Comparison of ENCODE assay signal across 8 cellular contexts in genomic region chr19:45450042-45450380, GRCh38. TPM values are rescaled to one million over a fixed set of nuclear protein-coding genes. Genes with fewer than 3 reads are reported as not detected.
A peak's percentile ranks its signal among the peaks of the same experiment; 100 is the strongest.
DNase-seq lines count a peak whose midpoint lies in the region; ATAC-seq and TF ChIP-seq lines count a peak whose summit lies in the region.

No MANE protein-coding gene starts in this region.

- peak overlapping the region; percentile 56 for H3K4me3 ChIP-seq in WI38 (ENCODE audit: low read depth, low read length)
- peak overlapping the region; percentile 57 to 72 for H3K4me3 ChIP-seq in right atrium auricular region

- no peaks in the 10 kb centered on the region for H3K9me3 ChIP-seq in right atrium auricular region

- no peaks in the 10 kb centered on the region for H3K27me3 Mint-ChIP-seq in activated T-cell treated with anti-CD3 and anti-CD28 coated beads, Interleukin-2, amount 50 U/mL, for 72 hours (ENCODE audit: low read depth)
- no peaks in the 10 kb centered on the region for H3K27me3 Mint-ChIP-seq in stimulated activated memory B cell treated with anti-CD40 and anti-IgM and Interleukin-4, amounts not matched to agents 10 μg/mL and 1 μg/mL and 100 μg/mL, for 72 hours

- H3K36me3 Mint-ChIP-seq in activated T-cell treated with anti-CD3 and anti-CD28 coated beads, Interleukin-2, amount 50 U/mL, for 72 hours (ENCODE audit: insufficient read depth in 2 of 2), result no peaks in the 10 kb centered on the region
- H3K36me3 Mint-ChIP-seq in stimulated activated memory B cell treated with anti-CD40 and anti-IgM and Interleukin-4, amounts not matched to agents 10 μg/mL and 1 μg/mL and 100 μg/mL, for 72 hours, result no peaks in the 10 kb centered on the region

- ATAC-seq in activated T-cell treated with anti-CD3 and anti-CD28 coated beads, Interleukin-2, amount 50 U/mL, for 72 hours (replicated peaks in 1 of 2), result peak; percentile 6 to 34
- peak; percentile 21 for ATAC-seq in stimulated activated memory B cell treated with anti-CD40 and anti-IgM and Interleukin-4, amounts not matched to agents 10 μg/mL and 1 μg/mL and 100 μg/mL, for 72 hours
- no peak for ATAC-seq in GM18873 (IDR thresholded peaks at IDR 0.05; ENCODE audit: low FRiP score, unreplicated experiment)
- ATAC-seq in GM18907 (IDR thresholded peaks at IDR 0.05; ENCODE audit: unreplicated experiment), result no peak

- H3K9me3 Mint-ChIP-seq in activated T-cell treated with anti-CD3 and anti-CD28 coated beads, Interleukin-2, amount 50 U/mL, for 72 hours, result no peaks in the 10 kb centered on the region
- no peaks in the 10 kb centered on the region for H3K9me3 Mint-ChIP-seq in stimulated activated memory B cell treated with anti-CD40 and anti-IgM and Interleukin-4, amounts not matched to agents 10 μg/mL and 1 μg/mL and 100 μg/mL, for 72 hours

- no peaks in the 10 kb centered on the region for H3K27me3 ChIP-seq in right atrium auricular region

- H3K4me3 Mint-ChIP-seq in activated T-cell treated with anti-CD3 and anti-CD28 coated beads, Interleukin-2, amount 50 U/mL, for 72 hours, result peak overlapping the region; percentile 89 to 95
- peak overlapping the region; percentile 92 for H3K4me3 Mint-ChIP-seq in stimulated activated memory B cell treated with anti-CD40 and anti-IgM and Interleukin-4, amounts not matched to agents 10 μg/mL and 1 μg/mL and 100 μg/mL, for 72 hours

- DNase-seq in activated T-cell treated with anti-CD3 and anti-CD28 coated beads, Interleukin-2, amount 50 U/mL, for 72 hours, result no peak
- no peak for DNase-seq in activated T-cell treated with anti-CD3 and anti-CD28 coated beads, Interleukin-2, amount 50 U/mL, for 1 hour
- no peak for DNase-seq in right atrium auricular region (ENCODE audit: low spot score)
- no peak for DNase-seq in GM19238 (ENCODE audit: insufficient read length, low spot score)

- peak overlapping the region; percentile 83 to 86 for H3K27ac ChIP-seq in right atrium auricular region

- no peaks in the 10 kb centered on the region for H3K36me3 ChIP-seq in right atrium auricular region

- no peak for TF ChIP-seq CTCF in WI38 (IDR thresholded peaks at IDR 0.05; ENCODE audit: low read depth, low read length)
- TF ChIP-seq CTCF in right atrium auricular region (IDR thresholded peaks at IDR 0.05), result no peak

- H3K27ac Mint-ChIP-seq in activated T-cell treated with anti-CD3 and anti-CD28 coated beads, Interleukin-2, amount 50 U/mL, for 72 hours, result peak overlapping the region; percentile 97
- peak overlapping the region; percentile 95 for H3K27ac Mint-ChIP-seq in stimulated activated memory B cell treated with anti-CD40 and anti-IgM and Interleukin-4, amounts not matched to agents 10 μg/mL and 1 μg/mL and 100 μg/mL, for 72 hours

- peaks cover 49% of the 10 kb centered on the region for H3K4me1 Mint-ChIP-seq in activated T-cell treated with anti-CD3 and anti-CD28 coated beads, Interleukin-2, amount 50 U/mL, for 72 hours (ENCODE audit: low read depth)
- peaks cover 51% of the 10 kb centered on the region for H3K4me1 Mint-ChIP-seq in stimulated activated memory B cell treated with anti-CD40 and anti-IgM and Interleukin-4, amounts not matched to agents 10 μg/mL and 1 μg/mL and 100 μg/mL, for 72 hours

- peaks cover 4 to 33% of the 10 kb centered on the region in 2 donors for H3K4me1 ChIP-seq in right atrium auricular region

RNA-seq across cellular contexts. Expression of gene FOSB, which starts 17.8 kb away (rescaled TPM):
- total RNA-seq in activated T-cell treated with anti-CD3 and anti-CD28 coated beads, Interleukin-2, amount 50 U/mL, for 72 hours, result 10 to 100 TPM; 20.3 to 24.6 TPM
- 10 to 100 TPM; 17.8 to 19.7 TPM for total RNA-seq in right atrium auricular region

RNA-seq across cellular contexts. Expression of gene ERCC1, which starts 26.3 kb away (rescaled TPM):
- total RNA-seq in activated T-cell treated with anti-CD3 and anti-CD28 coated beads, Interleukin-2, amount 50 U/mL, for 72 hours, result 10 to 100 TPM; 71.0 to 73.9 TPM
- 100 to 1,000 TPM; 110 to 126 TPM for total RNA-seq in right atrium auricular region

RNA-seq across cellular contexts. Expression of gene POLR1G, which starts 43.6 kb away (rescaled TPM):
- total RNA-seq in activated T-cell treated with anti-CD3 and anti-CD28 coated beads, Interleukin-2, amount 50 U/mL, for 72 hours, result 1 to 10 TPM; 3.4 to 4.9 TPM
- total RNA-seq in right atrium auricular region, result 1 to 10 TPM; 5.5 to 5.6 TPM

RNA-seq across cellular contexts. Expression of gene PPP1R13L, which starts 45.1 kb away (rescaled TPM):
- total RNA-seq in activated T-cell treated with anti-CD3 and anti-CD28 coated beads, Interleukin-2, amount 50 U/mL, for 72 hours, result 10 to 100 TPM; 22.7 to 32.0 TPM
- 100 to 1,000 TPM; 112 to 230 TPM for total RNA-seq in right atrium auricular region

RNA-seq across cellular contexts. Expression of gene RTN2, which starts 46.8 kb away (rescaled TPM):
- total RNA-seq in activated T-cell treated with anti-CD3 and anti-CD28 coated beads, Interleukin-2, amount 50 U/mL, for 72 hours, result 1 to 10 TPM; 4.1 to 4.9 TPM
- total RNA-seq in right atrium auricular region, result 10 to 100 TPM; 22.8 to 24.0 TPM

Comparison
In these comparisons a context has a peak if more than half of its experiments do, and no peak if none do; other contexts are left out.
1. ATAC-seq: peak in activated T-cell treated with anti-CD3 and anti-CD28 coated beads, Interleukin-2, amount 50 U/mL, for 72 hours (2 of 2) and stimulated activated memory B cell treated with anti-CD40 and anti-IgM and Interleukin-4, amounts not matched to agents 10 μg/mL and 1 μg/mL and 100 μg/mL, for 72 hours (single experiment); none in GM18873 (single experiment) and GM18907 (single experiment).